In genomic region chr5:27124590-27124989, GRCh38 we compare ENCODE assay signal across 9 cellular contexts.
DNase-seq lines count a peak whose midpoint lies in the region; ATAC-seq and TF ChIP-seq lines count a peak whose summit lies in the region.
"Had no signal": no experiment of that assay in that cellular context is flagged by ENCODE, and none has a peak within 500 bp of the region (broad histone marks: within the 10 kb centered on the region; RNA-seq: fewer than 3 reads in every experiment).

No MANE protein-coding gene starts in this region.

- no peak for TF ChIP-seq POLR2A in esophagus muscularis mucosa (IDR thresholded peaks at IDR 0.05; ENCODE audit: low read depth)

- no peak overlapping the region for H3K4me3 Mint-ChIP-seq in activated T-cell treated with anti-CD3 and anti-CD28 coated beads, Interleukin-2, amount 50 U/mL, for 4 hours

- DNase-seq in AG04449 (ENCODE audit: low read depth, low spot score) (no peak), Panc1 (ENCODE audit: low read depth, low spot score) (no peak), fibroblast of the conjunctiva (ENCODE audit: low read depth) (peak; percentile 1), esophagus muscularis mucosa (ENCODE audit: extremely low spot score) (no peak), left lung (no peak)
- no peak for DNase-seq in activated T-cell treated with anti-CD3 and anti-CD28 coated beads, Interleukin-2, amount 50 U/mL, for 4 hours

- WGBS in esophagus muscularis mucosa = 20% methylated on average over 3 of the region's 3 CpGs

- TF ChIP-seq CTCF in AG04449 (IDR thresholded peaks at IDR 0.05; ENCODE audit: insufficient read depth, low read length, missing control alignments) (peak; percentile 21), Panc1 (IDR thresholded peaks at IDR 0.05) (peak; percentile 46; the same call in 1 of the 2 replicates), esophagus muscularis mucosa (IDR thresholded peaks at IDR 0.05) (peak in 1 of 3 experiments; percentile 24), left lung (IDR thresholded peaks at IDR 0.05) (no peak)

- CTCF ChIA-PET in AG04449 (lab: Yijun Ruan, JAX) (no interaction called here), Panc1 (lab: Charles Lee) (no interaction called here)

- no peak for TF ChIP-seq EP300 in esophagus muscularis mucosa (IDR thresholded peaks at IDR 0.05)

- H3K4me1 ChIP-seq in Panc1 (ENCODE audit: control insufficient read depth, insufficient read depth, low read length) (no peaks in the 10 kb centered on the region), esophagus muscularis mucosa (no peaks in the 10 kb centered on the region), left lung (no peaks in the 10 kb centered on the region)

- H3K4me1 Mint-ChIP-seq in activated T-cell treated with anti-CD3 and anti-CD28 coated beads, Interleukin-2, amount 50 U/mL, for 4 hours (ENCODE audit: low read depth) = no peaks in the 10 kb centered on the region

- H3K27me3 ChIP-seq in Panc1 (ENCODE audit: control insufficient read depth, insufficient read depth, low read length) = no peaks in the 10 kb centered on the region
- no peaks in the 10 kb centered on the region for H3K27me3 ChIP-seq in esophagus muscularis mucosa
- H3K27me3 ChIP-seq in left lung = no peaks in the 10 kb centered on the region

- H3K27ac ChIP-seq in Panc1 (ENCODE audit: low read length) (no peak overlapping the region), esophagus muscularis mucosa (replicated peaks in 1 of 4) (no peak overlapping the region), left lung (no peak overlapping the region)

- H3K36me3 Mint-ChIP-seq in activated T-cell treated with anti-CD3 and anti-CD28 coated beads, Interleukin-2, amount 50 U/mL, for 4 hours (ENCODE audit: insufficient read depth) = no peaks in the 10 kb centered on the region

- POLR2A ChIA-PET in AG04449 (lab: Yijun Ruan, JAX) = no interaction called here
- POLR2A ChIA-PET in Panc1 (lab: Charles Lee) = no interaction called here

- intact Hi-C loops in Panc1 (cut with micrococcal nuclease; ENCODE audit: unreplicated experiment) (no loop called here), esophagus muscularis mucosa (cut with DNase I) (no loop called here), left lung (cut with DNase I) (no loop called here)

- no peaks in the 10 kb centered on the region for H3K27me3 Mint-ChIP-seq in activated T-cell treated with anti-CD3 and anti-CD28 coated beads, Interleukin-2, amount 50 U/mL, for 4 hours (ENCODE audit: low read depth)

- H3K9me3 Mint-ChIP-seq in activated T-cell treated with anti-CD3 and anti-CD28 coated beads, Interleukin-2, amount 50 U/mL, for 4 hours = peaks cover 15% of the 10 kb centered on the region

- no peaks in the 10 kb centered on the region for H3K36me3 ChIP-seq in Panc1 (ENCODE audit: control insufficient read depth, insufficient read depth, low read length)
- no peaks in the 10 kb centered on the region for H3K36me3 ChIP-seq in esophagus muscularis mucosa
- no peaks in the 10 kb centered on the region for H3K36me3 ChIP-seq in left lung

- no TSS peak for BruUV-seq in Panc1 (replicated peaks; lab: Mats Ljungman, UMichigan)

- ATAC-seq in HG03432 (IDR thresholded peaks at IDR 0.05; ENCODE audit: unreplicated experiment) (peak; percentile 49), Panc1 (peak; percentile 78), left lung (no peak), HG03045 (IDR thresholded peaks at IDR 0.05; ENCODE audit: unreplicated experiment) (no peak)
- ATAC-seq in activated T-cell treated with anti-CD3 and anti-CD28 coated beads, Interleukin-2, amount 50 U/mL, for 4 hours = no peak

- in situ Hi-C loops in Panc1 (cut with HindIII; ENCODE audit: low pct_unique_long_range_greater_than_20kb, low sequenced_read_pairs) = no loop called here

- H3K4me3 ChIP-seq in AG04449 (ENCODE audit: low read depth, low read length) (no peak overlapping the region), Panc1 (ENCODE audit: low read depth in 2 of 2, low read length in 2 of 2) (no peak overlapping the region), esophagus muscularis mucosa (no peak overlapping the region), left lung (no peak overlapping the region)
- H3K4me3 ChIP-seq: SK-N-MC had no signal

- no peaks in the 10 kb centered on the region for H3K9me3 ChIP-seq in Panc1 (ENCODE audit: control insufficient read depth, insufficient read depth, low read depth, low read length)
- H3K9me3 ChIP-seq in esophagus muscularis mucosa = no peaks in the 10 kb centered on the region
- H3K9me3 ChIP-seq in left lung = peaks cover 0 to 11% of the 10 kb centered on the region in 2 donors

Comparison
In these comparisons a context has a peak if more than half of its experiments do, and no peak if none do; other contexts are left out.
1. CTCF ChIP-seq: peak in AG04449 (single experiment) and Panc1 (single experiment); none in left lung (0 of 2).
2. ATAC-seq: peak in HG03432 (single experiment) and Panc1 (single experiment); none in activated T-cell treated with anti-CD3 and anti-CD28 coated beads, Interleukin-2, amount 50 U/mL, for 4 hours (0 of 2), left lung (single experiment) and HG03045 (single experiment).